Comparison of ENCODE assay signal across 1 cellular context in the genomic region with DNA sequence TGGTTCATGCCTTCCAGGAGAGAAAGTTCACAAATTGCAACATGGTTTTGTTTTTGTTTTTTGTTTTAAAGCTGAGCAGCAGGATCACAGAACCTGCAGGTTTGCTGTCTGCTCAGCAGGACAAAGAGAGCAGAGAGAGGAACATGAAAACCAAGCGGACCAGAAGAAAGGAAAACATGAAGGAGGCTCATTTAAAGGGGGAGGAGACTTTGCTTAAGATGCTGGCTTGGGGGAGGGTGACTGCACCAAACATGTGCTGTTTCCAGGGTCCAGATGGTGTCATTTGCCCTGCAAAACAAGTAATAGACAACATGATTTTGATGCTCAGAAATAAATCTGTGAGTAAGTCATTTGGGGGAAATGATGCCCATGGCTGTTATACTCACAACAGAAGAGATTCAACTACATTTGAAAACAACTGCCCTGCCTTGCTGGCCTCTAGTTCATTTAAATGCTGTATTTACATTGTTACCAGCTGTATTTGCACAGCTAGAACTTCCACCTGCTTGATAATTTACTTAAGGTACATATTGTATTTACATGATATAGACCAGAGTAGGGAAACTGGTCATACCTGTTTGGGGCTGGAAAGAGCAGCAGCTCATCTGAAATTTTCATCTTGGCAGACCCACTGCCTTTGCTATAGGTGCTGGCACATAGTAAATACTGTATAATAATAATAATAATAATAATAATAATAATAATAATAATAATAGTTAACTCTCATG.
TF ChIP-seq lines count a peak whose summit lies in the region.

No MANE protein-coding gene starts in this region.

TF ChIP-seq in HepG2, 621 proteins besides CTCF, POLR2A, EP300 and RAD21 (continues in another document):
- 0 out of 2 replicates have a peak, but pooled peaks have one; percentile 24 for TF ChIP-seq ZNF609 (CRISPR knock-in tag; IDR thresholded peaks at IDR 0.05; ENCODE audit: borderline replicate concordance)
- no peak for TF ChIP-seq ZNF446 (CRISPR knock-in tag; IDR thresholded peaks at IDR 0.05)
- TF ChIP-seq, protein P1, sequence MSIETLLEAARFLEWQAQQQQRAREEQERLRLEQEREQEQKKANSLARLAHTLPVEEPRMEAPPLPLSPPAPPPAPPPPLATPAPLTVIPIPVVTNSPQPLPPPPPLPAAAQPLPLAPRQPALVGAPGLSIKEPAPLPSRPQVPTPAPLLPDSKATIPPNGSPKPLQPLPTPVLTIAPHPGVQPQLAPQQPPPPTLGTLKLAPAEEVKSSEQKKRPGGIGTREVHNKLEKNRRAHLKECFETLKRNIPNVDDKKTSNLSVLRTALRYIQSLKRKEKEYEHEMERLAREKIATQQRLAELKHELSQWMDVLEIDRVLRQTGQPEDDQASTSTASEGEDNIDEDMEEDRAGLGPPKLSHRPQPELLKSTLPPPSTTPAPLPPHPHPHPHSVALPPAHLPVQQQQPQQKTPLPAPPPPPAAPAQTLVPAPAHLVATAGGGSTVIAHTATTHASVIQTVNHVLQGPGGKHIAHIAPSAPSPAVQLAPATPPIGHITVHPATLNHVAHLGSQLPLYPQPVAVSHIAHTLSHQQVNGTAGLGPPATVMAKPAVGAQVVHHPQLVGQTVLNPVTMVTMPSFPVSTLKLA (IDR thresholded peaks at IDR 0.05) = peak; percentile 16; the same call in 1 of the 2 replicates
- no peak for TF ChIP-seq ZNF24 (IDR thresholded peaks at IDR 0.05)
- TF ChIP-seq SAP130 (CRISPR knock-in tag; IDR thresholded peaks at IDR 0.05; ENCODE audit: low read depth) = 0 out of 2 replicates have a peak, but pooled peaks have one; percentile 38
- TF ChIP-seq FOXC1 (CRISPR knock-in tag; IDR thresholded peaks at IDR 0.05; ENCODE audit: borderline replicate concordance) = no peak
- TF ChIP-seq GATAD2A (CRISPR knock-in tag; IDR thresholded peaks at IDR 0.05) = peak; percentile 41
- no peak for TF ChIP-seq ZNF883 (CRISPR knock-in tag; IDR thresholded peaks at IDR 0.05; ENCODE audit: not compliant biosample characterization)
- no peak for TF ChIP-seq LCORL (IDR thresholded peaks at IDR 0.05)
- TF ChIP-seq LCORL (CRISPR knock-in tag; IDR thresholded peaks at IDR 0.05) = no peak
- TF ChIP-seq ZNF691 (CRISPR knock-in tag; IDR thresholded peaks at IDR 0.05; ENCODE audit: borderline replicate concordance, low read depth) = no peak
- TF ChIP-seq SOX5 (CRISPR knock-in tag; IDR thresholded peaks at IDR 0.05; ENCODE audit: borderline replicate concordance) = peak; percentile 56; the same call in 1 of the 2 replicates
- TF ChIP-seq SIX4 (CRISPR knock-in tag; IDR thresholded peaks at IDR 0.05) = no peak
- TF ChIP-seq ATM (IDR thresholded peaks at IDR 0.05; ENCODE audit: borderline replicate concordance) = no peak
- no peak for TF ChIP-seq SMAD3 (CRISPR knock-in tag; IDR thresholded peaks at IDR 0.05)
- TF ChIP-seq MIXL1 (CRISPR knock-in tag; IDR thresholded peaks at IDR 0.05) = 0 out of 2 replicates have a peak, but pooled peaks have one; percentile 44
- no peak for TF ChIP-seq JUND (CRISPR knock-in tag; IDR thresholded peaks at IDR 0.05)
- no peak for TF ChIP-seq ZNF616 (CRISPR knock-in tag; IDR thresholded peaks at IDR 0.05; ENCODE audit: low read depth)
- no peak for TF ChIP-seq FOXP1 (IDR thresholded peaks at IDR 0.05)
- TF ChIP-seq FOXP1 (CRISPR knock-in tag; IDR thresholded peaks at IDR 0.05) = peak; percentile 67; the same call in 1 of the 2 replicates
- no peak for TF ChIP-seq CAMTA2 (CRISPR knock-in tag; IDR thresholded peaks at IDR 0.05; ENCODE audit: borderline replicate concordance)
- no peak for TF ChIP-seq KMT2B (CRISPR knock-in tag; IDR thresholded peaks at IDR 0.05)
- TF ChIP-seq RFX1 (IDR thresholded peaks at IDR 0.05) = no peak
- TF ChIP-seq MAFK (conservative IDR thresholded peaks at IDR 0.05 in 1 of 2, IDR thresholded peaks at IDR 0.05 in 1 of 2; ENCODE audit: low read length in 2 of 2) = no peak
- TF ChIP-seq ZNF839 (CRISPR knock-in tag; IDR thresholded peaks at IDR 0.05; ENCODE audit: borderline replicate concordance) = no peak
- TF ChIP-seq ATF2 (CRISPR knock-in tag; IDR thresholded peaks at IDR 0.05) = no peak
- no peak for TF ChIP-seq ZNF558 (CRISPR knock-in tag; IDR thresholded peaks at IDR 0.05; ENCODE audit: borderline replicate concordance)
- TF ChIP-seq ZNF331 (CRISPR knock-in tag; IDR thresholded peaks at IDR 0.05) = 0 out of 2 replicates have a peak, but pooled peaks have one; percentile 15
- 0 out of 2 replicates have a peak, but pooled peaks have one; percentile 49 for TF ChIP-seq HHEX (CRISPR knock-in tag; IDR thresholded peaks at IDR 0.05)
- TF ChIP-seq, protein P2, sequence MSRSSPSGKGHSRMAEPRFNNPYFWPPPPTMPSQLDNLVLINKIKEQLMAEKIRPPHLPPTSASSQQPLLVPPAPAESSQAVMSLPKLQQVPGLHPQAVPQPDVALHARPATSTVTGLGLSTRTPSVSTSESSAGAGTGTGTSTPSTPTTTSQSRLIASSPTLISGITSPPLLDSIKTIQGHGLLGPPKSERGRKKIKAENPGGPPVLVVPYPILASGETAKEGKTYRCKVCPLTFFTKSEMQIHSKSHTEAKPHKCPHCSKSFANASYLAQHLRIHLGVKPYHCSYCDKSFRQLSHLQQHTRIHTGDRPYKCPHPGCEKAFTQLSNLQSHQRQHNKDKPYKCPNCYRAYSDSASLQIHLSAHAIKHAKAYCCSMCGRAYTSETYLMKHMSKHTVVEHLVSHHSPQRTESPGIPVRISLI (CRISPR knock-in tag; IDR thresholded peaks at IDR 0.05; ENCODE audit: borderline replicate concordance) = no peak
- no peak for TF ChIP-seq ZNF256 (CRISPR knock-in tag; conservative IDR thresholded peaks at IDR 0.05)
- TF ChIP-seq, protein P3, sequence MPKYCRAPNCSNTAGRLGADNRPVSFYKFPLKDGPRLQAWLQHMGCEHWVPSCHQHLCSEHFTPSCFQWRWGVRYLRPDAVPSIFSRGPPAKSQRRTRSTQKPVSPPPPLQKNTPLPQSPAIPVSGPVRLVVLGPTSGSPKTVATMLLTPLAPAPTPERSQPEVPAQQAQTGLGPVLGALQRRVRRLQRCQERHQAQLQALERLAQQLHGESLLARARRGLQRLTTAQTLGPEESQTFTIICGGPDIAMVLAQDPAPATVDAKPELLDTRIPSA (CRISPR knock-in tag; IDR thresholded peaks at IDR 0.05; ENCODE audit: borderline replicate concordance) = no peak
- TF ChIP-seq TFAP4 (IDR thresholded peaks at IDR 0.05; ENCODE audit: borderline replicate concordance, low read depth) = peak; percentile 100
- TF ChIP-seq ZNF780A (CRISPR knock-in tag; IDR thresholded peaks at IDR 0.05) = no peak
- peak; percentile 63 for TF ChIP-seq FOXA1 (IDR thresholded peaks at IDR 0.05)
- peak; percentile 82 for TF ChIP-seq FOXA1 (CRISPR knock-in tag; IDR thresholded peaks at IDR 0.05)
- peak; percentile 47; the same call in 1 of the 2 replicates for TF ChIP-seq HMG20A (CRISPR knock-in tag; IDR thresholded peaks at IDR 0.05; ENCODE audit: borderline replicate concordance)
- no peak for TF ChIP-seq ZNF143 (CRISPR knock-in tag; IDR thresholded peaks at IDR 0.05)
- no peak for TF ChIP-seq IKZF4 (CRISPR knock-in tag; IDR thresholded peaks at IDR 0.05; ENCODE audit: borderline replicate concordance, low read depth, not compliant biosample characterization)
- peak; percentile 36; the same call in 1 of the 2 replicates for TF ChIP-seq RARA (CRISPR knock-in tag; IDR thresholded peaks at IDR 0.05)
- no peak for TF ChIP-seq TEAD2 (CRISPR knock-in tag; IDR thresholded peaks at IDR 0.05)
- TF ChIP-seq, protein P4, sequence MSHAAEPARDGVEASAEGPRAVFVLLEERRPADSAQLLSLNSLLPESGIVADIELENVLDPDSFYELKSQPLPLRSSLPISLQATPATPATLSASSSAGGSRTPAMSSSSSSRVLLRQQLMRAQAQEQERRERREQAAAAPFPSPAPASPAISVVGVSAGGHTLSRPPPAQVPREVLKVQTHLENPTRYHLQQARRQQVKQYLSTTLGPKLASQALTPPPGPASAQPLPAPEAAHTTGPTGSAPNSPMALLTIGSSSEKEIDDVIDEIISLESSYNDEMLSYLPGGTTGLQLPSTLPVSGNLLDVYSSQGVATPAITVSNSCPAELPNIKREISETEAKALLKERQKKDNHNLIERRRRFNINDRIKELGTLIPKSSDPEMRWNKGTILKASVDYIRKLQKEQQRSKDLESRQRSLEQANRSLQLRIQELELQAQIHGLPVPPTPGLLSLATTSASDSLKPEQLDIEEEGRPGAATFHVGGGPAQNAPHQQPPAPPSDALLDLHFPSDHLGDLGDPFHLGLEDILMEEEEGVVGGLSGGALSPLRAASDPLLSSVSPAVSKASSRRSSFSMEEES (CRISPR knock-in tag; IDR thresholded peaks at IDR 0.05) = no peak
- no peak for TF ChIP-seq PPARG (CRISPR knock-in tag; conservative IDR thresholded peaks at IDR 0.05)
- no peak for TF ChIP-seq TBL1XR1 (IDR thresholded peaks at IDR 0.05; ENCODE audit: borderline replicate concordance, low read length, partially characterized antibody)
- no peak for TF ChIP-seq NFKBIZ (CRISPR knock-in tag; IDR thresholded peaks at IDR 0.05)
- TF ChIP-seq ZNF652 (CRISPR knock-in tag; IDR thresholded peaks at IDR 0.05; ENCODE audit: borderline replicate concordance, low read depth) = no peak
- TF ChIP-seq KLF9 (CRISPR knock-in tag; IDR thresholded peaks at IDR 0.05; ENCODE audit: low read depth) = no peak
